In genomic region chr2:9378433-9379371, GRCh38 we compare ENCODE assay signal across 1 cellular context.
A peak's percentile ranks its signal among the peaks of the same experiment; 100 is the strongest.
TF ChIP-seq lines count a peak whose summit lies in the region.

No MANE protein-coding gene starts in this region.

TF ChIP-seq in SK-N-SH, 30 proteins besides CTCF, POLR2A, EP300 and RAD21 (continued from another document):
- no peak for TF ChIP-seq SMC3 (IDR thresholded peaks at IDR 0.05; ENCODE audit: low read depth, low read length)
- peak; percentile 68; the same call in 1 of the 2 replicates for TF ChIP-seq TCF12 (IDR thresholded peaks at IDR 0.05)
